Comparison of ENCODE assay signal across 8 cellular contexts in the genomic region with DNA sequence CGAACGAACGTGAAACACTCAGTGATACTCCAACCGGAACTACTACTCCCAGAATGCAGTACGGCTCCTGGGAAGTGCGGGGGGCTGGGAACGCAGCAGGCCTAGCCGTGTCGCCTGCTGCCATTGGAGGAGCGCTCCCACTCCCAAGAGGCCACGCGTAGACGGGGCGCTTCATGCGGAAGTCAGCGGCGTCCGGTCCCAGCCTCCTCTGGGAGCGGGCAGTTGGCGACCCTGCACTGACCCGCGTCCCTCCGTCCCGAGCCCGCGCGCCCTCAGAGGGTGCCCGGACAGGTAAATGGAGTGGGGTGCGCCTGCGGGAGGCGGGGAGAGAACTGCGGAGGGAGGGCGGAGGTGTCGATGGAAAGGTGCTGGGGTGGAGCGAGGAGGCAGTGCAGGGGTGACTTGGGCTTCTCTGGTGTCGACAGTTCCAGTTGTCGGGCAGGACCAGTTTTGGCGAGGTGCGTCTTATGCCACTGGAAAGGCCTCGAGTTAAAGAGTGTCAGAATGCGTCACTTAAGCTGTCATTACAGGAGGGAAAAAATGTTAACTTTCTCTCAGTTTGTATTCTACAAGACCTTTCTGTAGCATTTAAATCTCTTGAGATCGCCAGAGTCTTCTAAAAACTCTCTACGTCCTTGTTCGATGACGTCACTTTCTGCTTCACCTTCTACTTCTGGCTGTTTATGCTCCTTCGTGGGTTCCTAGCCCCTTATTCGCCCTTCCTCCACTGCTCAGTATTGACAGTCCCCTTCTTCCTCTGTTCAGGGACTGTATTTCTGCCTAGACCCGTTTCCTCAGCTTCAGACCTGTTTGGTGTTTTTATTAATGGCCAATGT. TPM values are rescaled to one million over a fixed set of nuclear protein-coding genes. Genes with fewer than 3 reads are reported as not detected.
DNase-seq lines count a peak whose midpoint lies in the region; ATAC-seq and TF ChIP-seq lines count a peak whose summit lies in the region.

A gene with protein sequence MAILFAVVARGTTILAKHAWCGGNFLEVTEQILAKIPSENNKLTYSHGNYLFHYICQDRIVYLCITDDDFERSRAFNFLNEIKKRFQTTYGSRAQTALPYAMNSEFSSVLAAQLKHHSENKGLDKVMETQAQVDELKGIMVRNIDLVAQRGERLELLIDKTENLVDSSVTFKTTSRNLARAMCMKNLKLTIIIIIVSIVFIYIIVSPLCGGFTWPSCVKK (plus strand): TSS at position 188 of the 836 bp plus-strand sequence. CDS start 8,122 bp downstream, outside the sequence.

- POLR2A ChIA-PET in naive thymus-derived CD8-positive, alpha-beta T cell (lab: Charles Lee), result no interaction called here

- H3K9me3 Mint-ChIP-seq in naive thymus-derived CD8-positive, alpha-beta T cell, result peaks cover 0 to 9% (median 0%) of the 10 kb centered on the region in 9 donors
- peaks cover 0 to 5% of the 10 kb centered on the region in 2 donors for H3K9me3 Mint-ChIP-seq in stimulated activated naive B cell treated with anti-CD40 and anti-IgM and Interleukin-4, amounts not matched to agents 10 μg/mL and 1 μg/mL and 100 μg/mL, for 72 hours

- H4K20me1 ChIP-seq in DOHH2 (ENCODE audit: control insufficient read depth, insufficient read depth, low read depth, low read length), result no peaks in the 10 kb centered on the region

- no peaks in the 10 kb centered on the region for H3K9me2 ChIP-seq in DOHH2 (replicated peaks; ENCODE audit: control insufficient read depth, low read length)

- H3K27me3 ChIP-seq in DOHH2 (ENCODE audit: control insufficient read depth, low read length), result no peaks in the 10 kb centered on the region

- peaks cover 5 to 41% (median 31%) of the 10 kb centered on the region in 4 donors for H3K4me1 Mint-ChIP-seq in naive thymus-derived CD8-positive, alpha-beta T cell
- peaks cover 17 to 20% of the 10 kb centered on the region in 2 donors for H3K4me1 Mint-ChIP-seq in stimulated activated naive B cell treated with anti-CD40 and anti-IgM and Interleukin-4, amounts not matched to agents 10 μg/mL and 1 μg/mL and 100 μg/mL, for 72 hours

- H3K4me1 ChIP-seq in DOHH2 (ENCODE audit: control insufficient read depth, low read length), result peaks cover 28% of the 10 kb centered on the region

- H3K36me3 ChIP-seq in DOHH2 (ENCODE audit: control insufficient read depth, low read length), result no peaks in the 10 kb centered on the region; the same call in 1 of the 2 replicates
- H3K36me3 ChIP-seq in KOPT-K1 (ENCODE audit: insufficient read depth, low read length), result no peaks in the 10 kb centered on the region

- peak within 1 kb of the TSS; percentile 77 for H3K4me2 ChIP-seq in DOHH2 (ENCODE audit: low read length)

- DNase-seq in RKO (ENCODE audit: low spot score) (peak; percentile 91), activated T-helper 1 cell treated with Interleukin-2 at 50 U/mL for 16 hours (ENCODE audit: low read depth) (peak; percentile 63), fibroblast of gingiva (ENCODE audit: low read depth) (peak; percentile 84)
- peak; percentile 63 to 87 (median 74) for DNase-seq in naive thymus-derived CD8-positive, alpha-beta T cell
- DNase-seq in stimulated activated naive B cell treated with anti-CD40 and anti-IgM and Interleukin-4, amounts not matched to agents 10 μg/mL and 1 μg/mL and 100 μg/mL, for 72 hours, result peak; percentile 78

- H3K27me3 Mint-ChIP-seq in naive thymus-derived CD8-positive, alpha-beta T cell, result peaks cover 0 to 2% (median 0%) of the 10 kb centered on the region in 5 donors
- no peaks in the 10 kb centered on the region for H3K27me3 Mint-ChIP-seq in stimulated activated naive B cell treated with anti-CD40 and anti-IgM and Interleukin-4, amounts not matched to agents 10 μg/mL and 1 μg/mL and 100 μg/mL, for 72 hours

- peak within 1 kb of the TSS; percentile 83 to 98 (median 94) for H3K27ac Mint-ChIP-seq in naive thymus-derived CD8-positive, alpha-beta T cell
- H3K27ac Mint-ChIP-seq in stimulated activated naive B cell treated with anti-CD40 and anti-IgM and Interleukin-4, amounts not matched to agents 10 μg/mL and 1 μg/mL and 100 μg/mL, for 72 hours, result peak within 1 kb of the TSS; percentile 98

- no peak for TF ChIP-seq CTCF in DOHH2 (IDR thresholded peaks at IDR 0.05; ENCODE audit: low read depth, low read length, poor library complexity, severe bottlenecking)

- H3K9me3 ChIP-seq in DOHH2 (ENCODE audit: control insufficient read depth, insufficient read depth, low read length) (no peaks in the 10 kb centered on the region), KOPT-K1 (ENCODE audit: insufficient read depth, low read length, poor library complexity, severe bottlenecking) (no peaks in the 10 kb centered on the region)

- H3F3A ChIP-seq in DOHH2 (ENCODE audit: control insufficient read depth, insufficient read depth), result no peaks in the 10 kb centered on the region

- H3K4me3 Mint-ChIP-seq in naive thymus-derived CD8-positive, alpha-beta T cell, result peak within 1 kb of the TSS; percentile 76 to 97 (median 93)
- peak within 1 kb of the TSS; percentile 95 to 99 for H3K4me3 Mint-ChIP-seq in stimulated activated naive B cell treated with anti-CD40 and anti-IgM and Interleukin-4, amounts not matched to agents 10 μg/mL and 1 μg/mL and 100 μg/mL, for 72 hours

- ATAC-seq in GM21825 (IDR thresholded peaks at IDR 0.05; ENCODE audit: unreplicated experiment), result peak; percentile 98
- ATAC-seq in naive thymus-derived CD8-positive, alpha-beta T cell, result peak; percentile 96 to 97
- ATAC-seq in stimulated activated naive B cell treated with anti-CD40 and anti-IgM and Interleukin-4, amounts not matched to agents 10 μg/mL and 1 μg/mL and 100 μg/mL, for 72 hours (replicated peaks), result peak; percentile 95 to 96

- peaks cover 0 to 6% (median 0%) of the 10 kb centered on the region in 3 donors for H3K36me3 Mint-ChIP-seq in naive thymus-derived CD8-positive, alpha-beta T cell
- H3K36me3 Mint-ChIP-seq in stimulated activated naive B cell treated with anti-CD40 and anti-IgM and Interleukin-4, amounts not matched to agents 10 μg/mL and 1 μg/mL and 100 μg/mL, for 72 hours, result peaks cover 0 to 5% of the 10 kb centered on the region in 2 donors

- H3K79me2 ChIP-seq in DOHH2 (ENCODE audit: control insufficient read depth, low read length), result peaks cover 42% of the 10 kb centered on the region

- H3K27ac ChIP-seq in DOHH2 (ENCODE audit: low read depth, low read length), result peak within 1 kb of the TSS; percentile 28; the same call in 1 of the 2 replicates
- peak within 1 kb of the TSS; percentile 72 for H3K27ac ChIP-seq in KOPT-K1 (ENCODE audit: low read depth, low read length, poor library complexity, severe bottlenecking)

- peak within 1 kb of the TSS; percentile 91 for H3K4me3 ChIP-seq in DOHH2 (ENCODE audit: low read length)

RNA-seq across cellular contexts. Expression of the gene that starts here (rescaled TPM):
- 10 to 100 TPM; 23.4 to 26.2 TPM for total RNA-seq in naive thymus-derived CD8-positive, alpha-beta T cell
- 10 to 100 TPM; 47.7 to 64.9 (median 49.1) TPM for polyA plus RNA-seq in naive thymus-derived CD8-positive, alpha-beta T cell

Comparison
In these comparisons a context has a peak if more than half of its experiments do, and no peak if none do; other contexts are left out.
1. Peak in every context shown above with its lines: DNase-seq, ATAC-seq, H3K4me3 ChIP-seq and H3K27ac ChIP-seq.